In genomic region chr21:32770514-32771133, GRCh38 we compare ENCODE assay signal across 8 cellular contexts. TPM values are rescaled to one million over a fixed set of nuclear protein-coding genes. Genes with fewer than 3 reads are reported as not detected.
DNase-seq lines count a peak whose midpoint lies in the region; ATAC-seq and TF ChIP-seq lines count a peak whose summit lies in the region.

No MANE protein-coding gene starts in this region.

- in situ Hi-C loops in G401 (cut with HindIII; ENCODE audit: low sequenced_read_pairs) = no loop called here

- H3K36me3 ChIP-seq in SU-DHL-6 (ENCODE audit: low read length) = peaks cover 26% of the 10 kb centered on the region
- peaks cover 0 to 15% (median 6%) of the 10 kb centered on the region in 4 donors for H3K36me3 ChIP-seq in esophagus muscularis mucosa
- H3K36me3 ChIP-seq in neural cell (ENCODE audit: insufficient read depth, low read length) = no peaks in the 10 kb centered on the region

- no peak for TF ChIP-seq POLR2A in esophagus muscularis mucosa (IDR thresholded peaks at IDR 0.05; ENCODE audit: low read depth)

- TF ChIP-seq CTCF in SU-DHL-6 (IDR thresholded peaks at IDR 0.05; ENCODE audit: insufficient read depth, low read length, poor library complexity, severe bottlenecking) (no peak), esophagus muscularis mucosa (IDR thresholded peaks at IDR 0.05) (no peak), neural cell (IDR thresholded peaks at IDR 0.05; ENCODE audit: poor library complexity, severe bottlenecking) (no peak)

- H3K27me3 ChIP-seq in SU-DHL-6 (ENCODE audit: low read length) (no peaks in the 10 kb centered on the region), esophagus muscularis mucosa (peaks cover 0 to 5% (median 0%) of the 10 kb centered on the region in 4 donors), neural cell (ENCODE audit: insufficient read depth, low read depth, low read length) (no peaks in the 10 kb centered on the region)

- no peaks in the 10 kb centered on the region for H3K9me3 ChIP-seq in SU-DHL-6 (ENCODE audit: insufficient read depth, low read length)
- H3K9me3 ChIP-seq in esophagus muscularis mucosa = no peaks in the 10 kb centered on the region
- no peaks in the 10 kb centered on the region for H3K9me3 ChIP-seq in neural cell (ENCODE audit: low read length)

- H3K9ac ChIP-seq in SU-DHL-6 (ENCODE audit: low read length) (peak overlapping the region; percentile 88), neural cell (ENCODE audit: low read length) (peak overlapping the region; percentile 90)

- peak overlapping the region; percentile 81 for H3K27ac ChIP-seq in SU-DHL-6 (ENCODE audit: low read depth, low read length)
- peak overlapping the region; percentile 84 to 96 (median 92) for H3K27ac ChIP-seq in esophagus muscularis mucosa (replicated peaks in 1 of 4)
- peak overlapping the region; percentile 84 for H3K27ac ChIP-seq in neural cell (ENCODE audit: low read length)

- no peaks in the 10 kb centered on the region for H3F3A ChIP-seq in SU-DHL-6 (ENCODE audit: insufficient read depth)
- H3F3A ChIP-seq in neural cell (ENCODE audit: insufficient read depth, low read length, poor library complexity, severe bottlenecking) = no peaks in the 10 kb centered on the region

- peaks cover 28 to 59% (median 55%) of the 10 kb centered on the region in 4 donors for H3K4me1 ChIP-seq in esophagus muscularis mucosa

- H3K4me2 ChIP-seq in SU-DHL-6 (ENCODE audit: low read depth, low read length, poor library complexity, severe bottlenecking) (peak overlapping the region; percentile 97), neural cell (ENCODE audit: low read length) (peak overlapping the region; percentile 58)

- peaks cover 56% of the 10 kb centered on the region for H3K79me2 ChIP-seq in SU-DHL-6 (ENCODE audit: insufficient read depth, low read length)
- H3K79me2 ChIP-seq in neural cell (replicated peaks; ENCODE audit: insufficient read depth, low read length) = peaks cover 52% of the 10 kb centered on the region

- peaks cover 30% of the 10 kb centered on the region for H4K20me1 ChIP-seq in SU-DHL-6 (ENCODE audit: low read depth, low read length)
- no peaks in the 10 kb centered on the region for H4K20me1 ChIP-seq in neural cell (ENCODE audit: insufficient read depth)

- ATAC-seq in HG02870 (IDR thresholded peaks at IDR 0.05; ENCODE audit: unreplicated experiment) = peak; percentile 1
- no peak for ATAC-seq in HG02973 (IDR thresholded peaks at IDR 0.05; ENCODE audit: unreplicated experiment)

- H3K4me3 ChIP-seq in SU-DHL-6 (ENCODE audit: insufficient read depth, low read length, poor library complexity, severe bottlenecking) = peak overlapping the region; percentile 88
- peak overlapping the region; percentile 66 to 87 (median 84) for H3K4me3 ChIP-seq in esophagus muscularis mucosa
- H3K4me3 ChIP-seq in neural cell (ENCODE audit: low read length) = peak overlapping the region; percentile 92

- H3K9me2 ChIP-seq in SU-DHL-6 (replicated peaks; ENCODE audit: insufficient read depth, low read length) = no peaks in the 10 kb centered on the region
- H3K9me2 ChIP-seq in neural cell (ENCODE audit: insufficient read depth, low read length) = no peaks in the 10 kb centered on the region

- WGBS in esophagus muscularis mucosa = 8% methylated on average over 6 of the region's 14 CpGs

- intact Hi-C loops in esophagus muscularis mucosa (cut with DNase I) = loop anchor here (5.0 kb wide), 2 partner anchors 37 to 43 kb away; partner anchors contain the start of gene SYNJ1

- no peak for TF ChIP-seq RAD21 in neural cell (conservative IDR thresholded peaks at IDR 0.05)

- H2AFZ ChIP-seq in SU-DHL-6 (ENCODE audit: low read depth, low read length, severe bottlenecking) = peak overlapping the region; percentile 8
- peak overlapping the region; percentile 27 for H2AFZ ChIP-seq in neural cell (ENCODE audit: low read depth, low read length)

- TF ChIP-seq EP300 in esophagus muscularis mucosa (IDR thresholded peaks at IDR 0.05) = no peak
- no peak for TF ChIP-seq EP300 in neural cell (conservative IDR thresholded peaks at IDR 0.05; ENCODE audit: poor library complexity, severe bottlenecking)

- peak; percentile 22 for DNase-seq in G401 (ENCODE audit: low spot score)
- DNase-seq in esophagus muscularis mucosa (ENCODE audit: extremely low spot score) = no peak
- DNase-seq in effector CD4-positive, alpha-beta T cell = no peak
- no peak for DNase-seq in activated CD4-positive, alpha-beta T cell treated with anti-CD3 and anti-CD28 coated beads, Interleukin-2, amount 50 U/mL, for 48 hours

TF ChIP-seq in neural cell, 6 proteins besides CTCF, POLR2A, EP300 and RAD21:
- TF ChIP-seq, protein P1, sequence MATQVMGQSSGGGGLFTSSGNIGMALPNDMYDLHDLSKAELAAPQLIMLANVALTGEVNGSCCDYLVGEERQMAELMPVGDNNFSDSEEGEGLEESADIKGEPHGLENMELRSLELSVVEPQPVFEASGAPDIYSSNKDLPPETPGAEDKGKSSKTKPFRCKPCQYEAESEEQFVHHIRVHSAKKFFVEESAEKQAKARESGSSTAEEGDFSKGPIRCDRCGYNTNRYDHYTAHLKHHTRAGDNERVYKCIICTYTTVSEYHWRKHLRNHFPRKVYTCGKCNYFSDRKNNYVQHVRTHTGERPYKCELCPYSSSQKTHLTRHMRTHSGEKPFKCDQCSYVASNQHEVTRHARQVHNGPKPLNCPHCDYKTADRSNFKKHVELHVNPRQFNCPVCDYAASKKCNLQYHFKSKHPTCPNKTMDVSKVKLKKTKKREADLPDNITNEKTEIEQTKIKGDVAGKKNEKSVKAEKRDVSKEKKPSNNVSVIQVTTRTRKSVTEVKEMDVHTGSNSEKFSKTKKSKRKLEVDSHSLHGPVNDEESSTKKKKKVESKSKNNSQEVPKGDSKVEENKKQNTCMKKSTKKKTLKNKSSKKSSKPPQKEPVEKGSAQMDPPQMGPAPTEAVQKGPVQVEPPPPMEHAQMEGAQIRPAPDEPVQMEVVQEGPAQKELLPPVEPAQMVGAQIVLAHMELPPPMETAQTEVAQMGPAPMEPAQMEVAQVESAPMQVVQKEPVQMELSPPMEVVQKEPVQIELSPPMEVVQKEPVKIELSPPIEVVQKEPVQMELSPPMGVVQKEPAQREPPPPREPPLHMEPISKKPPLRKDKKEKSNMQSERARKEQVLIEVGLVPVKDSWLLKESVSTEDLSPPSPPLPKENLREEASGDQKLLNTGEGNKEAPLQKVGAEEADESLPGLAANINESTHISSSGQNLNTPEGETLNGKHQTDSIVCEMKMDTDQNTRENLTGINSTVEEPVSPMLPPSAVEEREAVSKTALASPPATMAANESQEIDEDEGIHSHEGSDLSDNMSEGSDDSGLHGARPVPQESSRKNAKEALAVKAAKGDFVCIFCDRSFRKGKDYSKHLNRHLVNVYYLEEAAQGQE (IDR thresholded peaks at IDR 0.05; ENCODE audit: borderline replicate concordance) = no peak
- TF ChIP-seq MXI1 (conservative IDR thresholded peaks at IDR 0.05; ENCODE audit: poor library complexity, severe bottlenecking) (no peak), POLR2AphosphoS5 (IDR thresholded peaks at IDR 0.05) (no peak), TAF1 (IDR thresholded peaks at IDR 0.05; ENCODE audit: low read depth) (no peak), EZH2 (IDR thresholded peaks at IDR 0.05; ENCODE audit: borderline replicate concordance, insufficient read depth, low read length, poor library complexity, severe bottlenecking) (no peak), SMC3 (conservative IDR thresholded peaks at IDR 0.05; ENCODE audit: poor library complexity) (no peak)

RNA-seq across cellular contexts. Expression of gene PAXBP1, which starts 0.9 kb away (rescaled TPM):
- total RNA-seq in G401 (2014; rRNA removed; shearing (Covaris generic)) = 13.4 and 26.2 TPM in 2 replicates
- total RNA-seq in esophagus muscularis mucosa = 10 to 100 TPM; 21.4 to 40.3 (median 24.5) TPM
- 211 and 218 TPM in 2 replicates for polyA plus RNA-seq in neural cell
- polyA minus RNA-seq in neural cell = 188 and 230 TPM in 2 replicates

RNA-seq across cellular contexts. Expression of gene SYNJ1, which starts 42.8 kb away (rescaled TPM):
- total RNA-seq in G401 (2014; rRNA removed; shearing (Covaris generic)) = 1.0 and 1.8 TPM in 2 replicates
- total RNA-seq in esophagus muscularis mucosa = 1 to 10 TPM; 8.1 to 9.4 (median 8.5) TPM
- polyA plus RNA-seq in neural cell = 19.0 and 24.1 TPM in 2 replicates
- 35.3 and 41.0 TPM in 2 replicates for polyA minus RNA-seq in neural cell
